ENCODE assay signal across 20 cellular contexts in the genomic region with DNA sequence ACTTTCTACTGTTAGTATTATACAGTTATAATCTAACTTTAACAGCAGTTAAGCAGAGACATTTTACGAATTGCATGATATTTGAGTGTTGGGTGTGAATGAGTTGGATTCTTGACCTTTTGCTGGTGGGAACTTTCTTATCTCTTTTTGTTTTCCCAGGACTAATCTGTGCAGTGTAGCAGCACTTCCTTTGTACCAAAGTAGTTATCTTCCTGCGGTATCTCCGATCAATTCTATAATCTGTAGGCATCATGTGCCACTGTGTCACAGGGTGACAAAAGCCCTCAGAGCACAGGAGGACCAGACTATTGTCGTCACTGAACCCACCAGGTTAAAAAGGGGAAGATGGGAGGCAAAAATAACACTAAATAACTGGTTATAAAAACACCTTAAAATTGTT.
"Had no signal": no experiment of that assay in that cellular context is flagged by ENCODE, and none has a peak within 500 bp of the region (broad histone marks: within the 10 kb centered on the region; RNA-seq: fewer than 3 reads in every experiment).

No MANE protein-coding gene starts in this region.

- H3K4me3 Mint-ChIP-seq: activated T-cell treated with anti-CD3 and anti-CD28 coated beads, Interleukin-2, amount 50 U/mL, for 4 hours; stimulated activated naive CD8-positive, alpha-beta T cell treated with anti-CD3 and anti-CD28 coated beads, Interleukin-15, amount 100 ng/mL, for 72 hours had no signal

- H3K27ac Mint-ChIP-seq: stimulated activated naive CD8-positive, alpha-beta T cell treated with anti-CD3 and anti-CD28 coated beads, Interleukin-15, amount 100 ng/mL, for 72 hours had no signal

- H3K9me3 ChIP-seq: breast epithelium, pancreas, right lobe of liver, suprapubic skin had no signal

- H3K27me3 ChIP-seq: breast epithelium, pancreas, right lobe of liver, suprapubic skin had no signal

- H3K36me3 ChIP-seq: breast epithelium, pancreas, right lobe of liver, suprapubic skin had no signal

- H3K4me3 ChIP-seq: breast epithelium, pancreas, right lobe of liver, smooth muscle cell, suprapubic skin had no signal

- ATAC-seq: activated T-cell treated with anti-CD3 and anti-CD28 coated beads, Interleukin-2, amount 50 U/mL, for 4 hours; esophagus mucosa; left cardiac atrium; pancreas; right lobe of liver; stimulated activated naive CD8-positive, alpha-beta T cell treated with anti-CD3 and anti-CD28 coated beads, Interleukin-15, amount 100 ng/mL, for 72 hours had no signal

- H3K27me3 Mint-ChIP-seq: stimulated activated naive CD8-positive, alpha-beta T cell treated with anti-CD3 and anti-CD28 coated beads, Interleukin-15, amount 100 ng/mL, for 72 hours had no signal

- H3K27ac ChIP-seq: breast epithelium, pancreas, right lobe of liver, suprapubic skin had no signal

- H3K4me1 ChIP-seq: breast epithelium, pancreas, right lobe of liver had no signal

- H3K4me1 Mint-ChIP-seq: stimulated activated naive CD8-positive, alpha-beta T cell treated with anti-CD3 and anti-CD28 coated beads, Interleukin-15, amount 100 ng/mL, for 72 hours had no signal

- DNase-seq: activated CD4-positive, alpha-beta T cell treated with anti-CD3 and anti-CD28 coated beads, Interleukin-2, amount 50 U/mL, for 1 hour; activated CD4-positive, CD25-positive, alpha-beta regulatory T cell treated with anti-CD3 and anti-CD28 coated beads, Interleukin-2, amount 50 U/mL, for 72 hours; activated CD8-positive, alpha-beta memory T cell treated with anti-CD3 and anti-CD28 coated beads, Interleukin-2, amount 50 U/mL, for 4 hours; activated naive CD4-positive, alpha-beta T cell treated with anti-CD3 and anti-CD28 coated beads, Interleukin-2, amount 50 U/mL, for 16 hours; activated T-cell treated with anti-CD3 and anti-CD28 coated beads, Interleukin-2, amount 50 U/mL, for 4 hours; aorta; effector CD4-positive, alpha-beta T cell; hippocampal formation; left cardiac atrium; pancreas; right lobe of liver; stimulated activated CD4-positive, alpha-beta T cell treated with anti-CD3 and anti-CD28 coated beads, Interleukin-4, amount 100 ng/mL, for 1 hour; stimulated activated naive CD8-positive, alpha-beta T cell treated with anti-CD3 and anti-CD28 coated beads, Interleukin-15, amount 100 ng/mL, for 72 hours; T-helper 1 cell; T-helper 9 cell; trophoblast cell had no signal
